9 cellular contexts compared by ENCODE assay signal in the genomic region with DNA sequence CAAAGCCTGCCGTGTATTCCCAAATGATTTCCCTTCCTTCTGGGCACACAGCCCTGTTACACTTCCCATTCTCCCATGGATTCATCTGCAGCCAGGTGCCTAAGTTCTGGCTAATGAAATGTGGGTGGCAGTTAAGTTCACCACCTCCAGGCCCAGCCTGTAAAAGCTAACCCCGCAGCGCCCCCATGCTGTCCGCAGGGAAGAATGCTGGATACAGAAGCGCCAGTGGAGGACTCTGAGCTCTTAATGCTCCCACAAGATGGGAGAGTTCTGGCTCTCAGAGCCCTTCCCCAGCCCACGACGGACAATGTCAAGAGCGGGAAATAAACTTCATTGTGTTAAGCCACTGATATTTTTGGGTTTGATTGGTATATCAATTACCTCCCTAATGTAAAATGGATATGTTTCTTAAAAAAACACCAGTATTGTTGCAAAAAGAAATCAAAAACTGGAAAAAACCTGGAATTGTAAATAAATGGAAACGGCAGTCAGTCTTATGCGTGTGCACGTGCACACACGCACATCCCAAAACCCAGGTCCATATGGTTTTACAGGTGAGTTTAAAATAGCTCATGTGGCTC. TPM values are rescaled to one million over a fixed set of nuclear protein-coding genes. Genes with fewer than 3 reads are reported as not detected.
DNase-seq lines count a peak whose midpoint lies in the region; ATAC-seq and TF ChIP-seq lines count a peak whose summit lies in the region.
"Had no signal": no experiment of that assay in that cellular context is flagged by ENCODE, and none has a peak within 500 bp of the region (broad histone marks: within the 10 kb centered on the region; RNA-seq: fewer than 3 reads in every experiment).

No MANE protein-coding gene starts in this region.

- H3K4me1 Mint-ChIP-seq in CD4-positive, alpha-beta memory T cell = no peaks in the 10 kb centered on the region
- H3K4me1 Mint-ChIP-seq: T-cell had no signal

- H3K4me3 Mint-ChIP-seq in CD4-positive, alpha-beta memory T cell = no peak overlapping the region
- H3K4me3 Mint-ChIP-seq: T-cell had no signal

- no peak overlapping the region for H3K9ac ChIP-seq in Karpas-422 (ENCODE audit: low read length)
- peak overlapping the region; percentile 28; the same call in 1 of the 2 replicates for H3K9ac ChIP-seq in SU-DHL-6 (ENCODE audit: low read length)

- H3K4me1 ChIP-seq in Karpas-422 (ENCODE audit: low read length) = no peaks in the 10 kb centered on the region
- no peaks in the 10 kb centered on the region for H3K4me1 ChIP-seq in foreskin keratinocyte
- H3K4me1 ChIP-seq in CD4-positive, alpha-beta memory T cell (ENCODE audit: insufficient read depth, low read length) = no peaks in the 10 kb centered on the region

- H3K79me2 ChIP-seq in Karpas-422 (ENCODE audit: low read length) = no peaks in the 10 kb centered on the region
- H3K79me2 ChIP-seq in SU-DHL-6 (ENCODE audit: insufficient read depth, low read length) = no peaks in the 10 kb centered on the region

- H3K36me3 ChIP-seq in Karpas-422 (ENCODE audit: insufficient read depth, low read length) (no peaks in the 10 kb centered on the region), SU-DHL-6 (ENCODE audit: low read length) (peaks cover 13% of the 10 kb centered on the region)
- H3K36me3 ChIP-seq in CD4-positive, alpha-beta memory T cell (ENCODE audit: insufficient read depth, low read length) = no peaks in the 10 kb centered on the region

- POLR2A ChIA-PET in CD4-positive, alpha-beta memory T cell (lab: Charles Lee; ENCODE audit: partially characterized antibody) = no interaction called here

- intact Hi-C loops in CD4-positive, alpha-beta memory T cell (cut with micrococcal nuclease) = loop anchor here (10.0 kb wide), 1 partner anchor 146 kb away; no protein-coding TSS in a partner anchor

- H3K9me3 Mint-ChIP-seq in CD4-positive, alpha-beta memory T cell = peaks cover 3 to 20% (median 12%) of the 10 kb centered on the region in 8 donors

- ATAC-seq in GM19455 (IDR thresholded peaks at IDR 0.05; ENCODE audit: unreplicated experiment) (peak; percentile 72), foreskin keratinocyte (peak; percentile 80)
- no peak for ATAC-seq in activated CD4-positive, CD25-positive, alpha-beta regulatory T cell treated with anti-CD3 and anti-CD28 coated beads, Interleukin-2, amount 50 U/mL, for 24 hours

- H3K9me2 ChIP-seq in Karpas-422 (replicated peaks; ENCODE audit: insufficient read depth, low read length) (no peaks in the 10 kb centered on the region), SU-DHL-6 (replicated peaks; ENCODE audit: insufficient read depth, low read length) (no peaks in the 10 kb centered on the region)

- no peak overlapping the region for H3K27ac ChIP-seq in Karpas-422 (ENCODE audit: low read length)
- peak overlapping the region; percentile 80 for H3K27ac ChIP-seq in SU-DHL-6 (ENCODE audit: low read depth, low read length)
- no peak overlapping the region for H3K27ac ChIP-seq in foreskin keratinocyte
- H3K27ac ChIP-seq in CD4-positive, alpha-beta memory T cell (ENCODE audit: low read depth, low read length) = no peak overlapping the region

- H3K27me3 ChIP-seq in Karpas-422 (ENCODE audit: low read length) = no peaks in the 10 kb centered on the region
- no peaks in the 10 kb centered on the region for H3K27me3 ChIP-seq in SU-DHL-6 (ENCODE audit: low read length)
- peaks cover 1% of the 10 kb centered on the region for H3K27me3 ChIP-seq in foreskin keratinocyte
- no peaks in the 10 kb centered on the region for H3K27me3 ChIP-seq in CD4-positive, alpha-beta memory T cell (ENCODE audit: insufficient read depth, low read length)

- CTCF ChIA-PET in CD4-positive, alpha-beta memory T cell (lab: Charles Lee; ENCODE audit: partially characterized antibody) = interaction anchor here (0.9 to 1.1 kb wide), 2 partner anchors 10 to 272 kb away, joined by 3 to 4 read pairs; no protein-coding TSS in a partner anchor

- H3K27ac Mint-ChIP-seq in CD4-positive, alpha-beta memory T cell = no peak overlapping the region
- H3K27ac Mint-ChIP-seq: T-cell had no signal

- H2AFZ ChIP-seq in Karpas-422 (ENCODE audit: low read length) (no peak overlapping the region), SU-DHL-6 (ENCODE audit: low read depth, low read length, severe bottlenecking) (no peak overlapping the region)

- H3K9me3 ChIP-seq in Karpas-422 (ENCODE audit: low read length) = no peaks in the 10 kb centered on the region
- H3K9me3 ChIP-seq in SU-DHL-6 (ENCODE audit: insufficient read depth, low read length) = no peaks in the 10 kb centered on the region
- H3K9me3 ChIP-seq in CD4-positive, alpha-beta memory T cell (ENCODE audit: control insufficient read depth in 1 of 2, low read length in 2 of 2) = no peaks in the 10 kb centered on the region

- H3K4me3 ChIP-seq in Karpas-422 (ENCODE audit: low read length) = no peak overlapping the region
- no peak overlapping the region for H3K4me3 ChIP-seq in SU-DHL-6 (ENCODE audit: insufficient read depth, low read length, poor library complexity, severe bottlenecking)
- no peak overlapping the region for H3K4me3 ChIP-seq in retinal pigment epithelial cell (ENCODE audit: low read length)
- H3K4me3 ChIP-seq in CD4-positive, alpha-beta memory T cell (ENCODE audit: low read length in 2 of 2) = no peak overlapping the region

- DNase-seq in DMS 273 treated with DMSO at 0.1 percent for 48 hours (lab: John Stamatoyannopoulos, UW) = peak; percentile 20
- peak; percentile 85 for DNase-seq in Karpas-422
- peak in 1 of 2 donors; percentile 20 for DNase-seq in foreskin keratinocyte
- no peak for DNase-seq in retinal pigment epithelial cell (ENCODE audit: low read depth)
- DNase-seq in CD4-positive, alpha-beta memory T cell = no peak

- H4K20me1 ChIP-seq in Karpas-422 (ENCODE audit: insufficient read depth, low read depth, low read length) (no peaks in the 10 kb centered on the region), SU-DHL-6 (ENCODE audit: low read depth, low read length) (no peaks in the 10 kb centered on the region)

- peak; percentile 71 for TF ChIP-seq CTCF in SU-DHL-6 (IDR thresholded peaks at IDR 0.05; ENCODE audit: insufficient read depth, low read length, poor library complexity, severe bottlenecking)
- TF ChIP-seq CTCF in foreskin keratinocyte (conservative IDR thresholded peaks at IDR 0.05) = peak; percentile 70
- TF ChIP-seq CTCF in retinal pigment epithelial cell (conservative IDR thresholded peaks at IDR 0.05; ENCODE audit: low read depth, low read length) = peak; percentile 74

- H3K4me2 ChIP-seq in Karpas-422 (ENCODE audit: low read depth, low read length, poor library complexity, severe bottlenecking) (no peak overlapping the region), SU-DHL-6 (ENCODE audit: low read depth, low read length, poor library complexity, severe bottlenecking) (peak overlapping the region; percentile 38)

- peaks cover 0 to 2% of the 10 kb centered on the region in 2 donors for H3K36me3 Mint-ChIP-seq in CD4-positive, alpha-beta memory T cell

- H3F3A ChIP-seq in SU-DHL-6 (ENCODE audit: insufficient read depth) = peaks cover 14% of the 10 kb centered on the region

- H3K27me3 Mint-ChIP-seq in CD4-positive, alpha-beta memory T cell = peaks cover 4 to 14% of the 10 kb centered on the region in 2 donors

RNA-seq across cellular contexts. Expression of a gene that starts 37.7 kb away (rescaled TPM):
- not detected in 2 replicates for total RNA-seq in Karpas-422 (2014; rRNA removed; shearing (Covaris generic); ENCODE audit: low replicate concordance)
- total RNA-seq in foreskin keratinocyte = not detected in 2 replicates
- polyA plus RNA-seq in foreskin keratinocyte = not detected in 2 replicates
- under 1 TPM in 1 of 2 experiments, not detected in 1; 0.06 TPM for total RNA-seq in CD4-positive, alpha-beta memory T cell
- not detected for polyA plus RNA-seq in CD4-positive, alpha-beta memory T cell

Comparison
In these comparisons a context has a peak if more than half of its experiments do, and no peak if none do; other contexts are left out.
1. DNase-seq: peak in DMS 273 treated with DMSO at 0.1 percent for 48 hours (single experiment) and Karpas-422 (single experiment); none in retinal pigment epithelial cell (single experiment) and CD4-positive, alpha-beta memory T cell (0 of 5).
2. ATAC-seq: peak in GM19455 (single experiment) and foreskin keratinocyte (single experiment); none in activated CD4-positive, CD25-positive, alpha-beta regulatory T cell treated with anti-CD3 and anti-CD28 coated beads, Interleukin-2, amount 50 U/mL, for 24 hours (0 of 2).
3. Peak in every context shown above with its lines, with median percentiles within 50 percentile points of each other: CTCF ChIP-seq.